8 cellular contexts compared by ENCODE assay signal in the genomic region with DNA sequence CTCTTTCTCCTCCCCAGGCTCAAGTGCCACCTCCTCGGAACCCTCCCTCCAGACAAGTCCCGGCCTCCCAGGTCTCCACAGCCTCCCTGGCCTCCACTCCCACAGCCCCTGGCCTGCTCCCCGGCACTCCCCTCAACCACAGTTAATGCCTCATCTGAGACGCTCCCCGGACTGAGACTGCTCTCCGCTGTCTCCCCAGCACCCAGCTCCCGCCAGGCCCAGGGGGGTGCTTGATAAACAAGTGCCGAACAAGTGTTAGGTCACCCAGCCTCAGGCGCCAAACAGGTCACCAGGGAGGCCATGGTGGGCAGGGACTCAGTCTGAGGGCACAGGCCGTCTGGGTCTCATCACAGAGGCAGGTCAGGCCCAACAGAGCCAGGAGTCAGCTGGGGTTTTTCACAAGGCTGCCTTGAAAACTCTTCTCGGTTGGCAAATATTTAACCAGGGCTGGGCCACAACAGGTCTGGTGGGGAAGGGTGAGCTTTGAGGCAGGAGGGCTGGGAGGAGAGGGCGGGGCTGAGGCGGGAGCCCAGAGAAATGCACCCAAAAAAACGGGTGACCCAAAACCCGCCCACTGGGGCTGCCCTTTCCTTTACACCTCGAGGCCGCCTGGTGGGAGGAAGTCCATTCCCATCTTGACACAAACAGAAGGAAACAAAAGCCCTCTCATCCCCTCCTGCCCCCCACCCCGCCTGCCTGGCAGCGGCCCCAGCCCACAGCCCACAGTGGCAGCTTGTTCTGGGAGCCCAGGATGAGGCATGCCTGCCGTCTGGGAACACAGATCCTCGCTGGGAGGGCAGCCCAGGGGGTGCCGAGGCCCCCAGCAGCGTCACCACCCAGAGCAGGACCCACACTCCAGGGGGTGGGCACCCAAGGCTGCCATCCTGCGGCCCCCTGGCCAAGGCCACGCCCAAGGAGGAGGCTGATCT.
A peak's percentile ranks its signal among the peaks of the same experiment; 100 is the strongest.
DNase-seq lines count a peak whose midpoint lies in the region; TF ChIP-seq lines count a peak whose summit lies in the region.

No MANE protein-coding gene starts in this region.

- H3K27me3 ChIP-seq in OCI-LY3 (ENCODE audit: low read depth, low read length) (0 out of 2 replicates have a peak, but pooled peaks cover 3% of the 10 kb centered on the region), esophagus squamous epithelium (no peaks in the 10 kb centered on the region), osteoblast (ENCODE audit: insufficient read depth, low read length) (no peaks in the 10 kb centered on the region)

- 21 to 26% methylated on average over 9 of the region's 25 CpGs for WGBS in esophagus squamous epithelium, 2 donors

- H3K4me3 ChIP-seq in OCI-LY3 (ENCODE audit: low read length): no peak overlapping the region
- H3K4me3 ChIP-seq in esophagus squamous epithelium: peak overlapping the region in 3 of 4 donors; percentile 17 to 46 (median 20)
- H3K4me3 ChIP-seq in osteoblast (ENCODE audit: insufficient read depth, low read length): peak overlapping the region; percentile 12

- H3K79me2 ChIP-seq in OCI-LY3 (ENCODE audit: low read length) (no peaks in the 10 kb centered on the region), osteoblast (ENCODE audit: insufficient read depth, low read length) (peaks cover 97% of the 10 kb centered on the region)

- DNase-seq in DMS 273 (lab: John Stamatoyannopoulos, UW; ENCODE audit: unreplicated experiment) (peak; percentile 39), DMS 273 treated with DMSO at 0.1 percent for 48 hours (lab: John Stamatoyannopoulos, UW) (no peak), esophagus squamous epithelium (lab: John Stamatoyannopoulos, UW) (no peak), osteoblast (ENCODE audit: insufficient read length, low spot score, missing footprints) (peak; percentile 96), GM10266 (ENCODE audit: extremely low spot score) (no peak), RKO (ENCODE audit: low spot score) (no peak)
- no peak for DNase-seq in activated effector memory CD4-positive, alpha-beta T cell treated with Interleukin-2 at 50 U/mL for 16 hours

- H2AFZ ChIP-seq in OCI-LY3 (ENCODE audit: low read depth, low read length): peak overlapping the region; percentile 80; the same call in 1 of the 2 replicates
- no peak overlapping the region for H2AFZ ChIP-seq in osteoblast (ENCODE audit: low read length)

- H3K36me3 ChIP-seq in OCI-LY3 (replicated peaks; ENCODE audit: low read depth, low read length) (no peaks in the 10 kb centered on the region), esophagus squamous epithelium (peaks cover 0 to 57% (median 7%) of the 10 kb centered on the region in 3 donors), osteoblast (ENCODE audit: insufficient read depth, low read length) (peaks cover 31% of the 10 kb centered on the region)

- TF ChIP-seq CTCF in OCI-LY3 (IDR thresholded peaks at IDR 0.05; ENCODE audit: low read depth, low read length): no peak
- TF ChIP-seq CTCF in esophagus squamous epithelium (IDR thresholded peaks at IDR 0.05): no peak
- peak; percentile 6 for TF ChIP-seq CTCF in osteoblast (IDR thresholded peaks at IDR 0.05; ENCODE audit: extremely low read depth, low read depth, low read length)
- no peak for TF ChIP-seq CTCF in GM10266 (IDR thresholded peaks at IDR 0.05; ENCODE audit: control insufficient read depth, insufficient read depth, low read depth, missing control alignments)

- H3K4me1 ChIP-seq in OCI-LY3 (ENCODE audit: low read length): peaks cover 10% of the 10 kb centered on the region
- H3K4me1 ChIP-seq in esophagus squamous epithelium: peaks cover 72 to 100% (median 77%) of the 10 kb centered on the region in 3 donors
- peaks cover 65% of the 10 kb centered on the region for H3K4me1 ChIP-seq in osteoblast (ENCODE audit: insufficient read depth, low read length)

- H3K4me2 ChIP-seq in OCI-LY3 (ENCODE audit: low read length) (peak overlapping the region; percentile 53), osteoblast (ENCODE audit: insufficient read depth, low read length) (peak overlapping the region; percentile 40)

- intact Hi-C loops in esophagus squamous epithelium (cut with DNase I): no loop called here

- peak overlapping the region; percentile 31; the same call in 1 of the 2 replicates for H3K9ac ChIP-seq in OCI-LY3 (ENCODE audit: low read length)

- no peak overlapping the region for H3K27ac ChIP-seq in OCI-LY3 (ENCODE audit: low read length)
- H3K27ac ChIP-seq in esophagus squamous epithelium: peak overlapping the region; percentile 84 to 93 (median 90)
- peak overlapping the region; percentile 92 for H3K27ac ChIP-seq in osteoblast (ENCODE audit: low read depth, low read length)

- TF ChIP-seq POLR2A in esophagus squamous epithelium (IDR thresholded peaks at IDR 0.05): no peak

- no peaks in the 10 kb centered on the region for H3K9me3 ChIP-seq in OCI-LY3 (ENCODE audit: insufficient read depth, low read length)
- no peaks in the 10 kb centered on the region for H3K9me3 ChIP-seq in esophagus squamous epithelium
- no peaks in the 10 kb centered on the region for H3K9me3 ChIP-seq in osteoblast (ENCODE audit: low read depth, low read length)

- H4K20me1 ChIP-seq in OCI-LY3 (ENCODE audit: insufficient read depth, low read length) (no peaks in the 10 kb centered on the region), osteoblast (ENCODE audit: insufficient read depth, low read length) (peaks cover 71% of the 10 kb centered on the region)

Comparison
In these comparisons a context has a peak if more than half of its experiments do, and no peak if none do; other contexts are left out.
1. DNase-seq: peak in DMS 273 (single experiment) and osteoblast (single experiment); none in DMS 273 treated with DMSO at 0.1 percent for 48 hours (single experiment), esophagus squamous epithelium (single experiment), GM10266 (single experiment), RKO (single experiment) and activated effector memory CD4-positive, alpha-beta T cell treated with Interleukin-2 at 50 U/mL for 16 hours (single experiment).